In the genomic region with DNA sequence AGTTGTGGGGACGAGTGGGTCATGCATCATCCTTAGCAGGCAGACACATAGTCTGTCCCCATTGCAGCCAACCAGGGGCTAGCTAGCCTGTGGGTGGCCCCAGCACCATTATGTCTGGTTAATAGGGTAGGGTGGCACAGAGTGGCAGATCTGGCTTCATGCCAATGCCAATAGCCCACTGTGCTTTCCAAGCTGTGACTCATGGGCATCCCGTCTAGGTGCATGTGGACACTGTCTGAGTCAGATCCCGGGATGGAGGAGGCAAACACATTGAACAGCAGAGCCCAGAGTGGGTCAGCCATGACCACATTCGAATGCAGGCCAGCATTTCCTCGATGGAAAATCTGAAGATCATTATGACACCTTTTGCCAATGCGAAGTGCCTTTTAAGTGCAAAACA, we compare ENCODE assay signal across 18 cellular contexts. TPM values are rescaled to one million over a fixed set of nuclear protein-coding genes. Genes with fewer than 3 reads are reported as not detected.
DNase-seq lines count a peak whose midpoint lies in the region; ATAC-seq and TF ChIP-seq lines count a peak whose summit lies in the region.
"Had no signal": no experiment of that assay in that cellular context is flagged by ENCODE, and none has a peak within 500 bp of the region (broad histone marks: within the 10 kb centered on the region; RNA-seq: fewer than 3 reads in every experiment).

No MANE protein-coding gene starts in this region.

- H3K9me3 ChIP-seq in PC-3 (ENCODE audit: low read length) (no peaks in the 10 kb centered on the region), lower lobe of right lung (no peaks in the 10 kb centered on the region), transverse colon (no peaks in the 10 kb centered on the region)
- H3K9me3 ChIP-seq: gastroesophageal sphincter, prostate gland had no signal

- H3K27me3 ChIP-seq in PC-3 (ENCODE audit: low read length) (peaks cover 9% of the 10 kb centered on the region; the same call in 1 of the 2 replicates), lower lobe of right lung (ENCODE audit: low read depth) (peaks cover 48% of the 10 kb centered on the region), transverse colon (peaks cover 47% of the 10 kb centered on the region)

- TF ChIP-seq CTCF in Calu3 (IDR thresholded peaks at IDR 0.05; ENCODE audit: unreplicated experiment) (no peak), PC-3 (conservative IDR thresholded peaks at IDR 0.05; ENCODE audit: low read depth, low read length) (no peak), coronary artery (IDR thresholded peaks at IDR 0.05) (no peak), lower lobe of right lung (IDR thresholded peaks at IDR 0.05) (no peak), transverse colon (IDR thresholded peaks at IDR 0.05) (no peak)

- no peaks in the 10 kb centered on the region for H3K79me2 ChIP-seq in PC-3 (ENCODE audit: low read length)

- H3K4me2 ChIP-seq in PC-3 (ENCODE audit: low read length) = no peak overlapping the region

- H3K9ac ChIP-seq in PC-3 (ENCODE audit: low read length) = no peak overlapping the region

- H3K27ac Mint-ChIP-seq in Calu3 (ENCODE audit: unreplicated experiment) = no peak overlapping the region
- H3K27ac Mint-ChIP-seq: activated naive CD8-positive, alpha-beta T cell; CD8-positive, alpha-beta T cell had no signal

- WGBS in transverse colon (ENCODE audit: low coverage in 1 of 2), 2 donors = 60 to 77% methylated on average over 1 to 6 of the region's 6 CpGs

- no peaks in the 10 kb centered on the region for H3F3A ChIP-seq in PC-3 (ENCODE audit: low read length, unreplicated experiment)

- no peak for TF ChIP-seq EP300 in transverse colon (IDR thresholded peaks at IDR 0.05; ENCODE audit: low read depth)

- H3K27me3 Mint-ChIP-seq in Calu3 (ENCODE audit: unreplicated experiment) = peaks cover 13% of the 10 kb centered on the region

- BruUV-seq in Calu3 (replicated peaks; lab: Mats Ljungman, UMichigan) = no TSS peak
- no TSS peak for BruUV-seq in PC-3 (replicated peaks; lab: Mats Ljungman, UMichigan)

- intact Hi-C loops in Calu3 (cut with micrococcal nuclease; ENCODE audit: unreplicated experiment) (no loop called here), PC-3 (cut with micrococcal nuclease) (no loop called here), lower lobe of right lung (cut with DNase I) (no loop called here), transverse colon (cut with DNase I; ENCODE audit: low total_unique reads) (no loop called here)

- H3K9me2 ChIP-seq in PC-3 (replicated peaks; ENCODE audit: low read length) = no peaks in the 10 kb centered on the region

- TF ChIP-seq POLR2A in transverse colon (IDR thresholded peaks at IDR 0.05) = no peak

- ATAC-seq in PC-3 (peak; percentile 86), lower lobe of right lung (no peak)
- ATAC-seq: CD8-positive, alpha-beta T cell; gastroesophageal sphincter; left lobe of liver had no signal

- no peak overlapping the region for H3K4me3 Mint-ChIP-seq in Calu3 (ENCODE audit: low read depth, unreplicated experiment)
- H3K4me3 Mint-ChIP-seq: activated naive CD8-positive, alpha-beta T cell; CD8-positive, alpha-beta T cell; neural crest cell had no signal

- no peak overlapping the region for H2AFZ ChIP-seq in PC-3 (ENCODE audit: low read length)

- peak; percentile 79 for DNase-seq in Calu3
- DNase-seq in PC-3 = peak; percentile 66
- DNase-seq in coronary artery (ENCODE audit: low spot score) = no peak
- no peak for DNase-seq in lower lobe of right lung
- no peak for DNase-seq in transverse colon
- no peak for DNase-seq in effector CD4-positive, alpha-beta T cell
- no peak for DNase-seq in DMS153 (lab: John Stamatoyannopoulos, UW)
- no peak for DNase-seq in GM03348 (ENCODE audit: low spot score)
- DNase-seq: CD8-positive, alpha-beta T cell; NCI-H1417 treated with DMSO at 0.1 percent for 48 hours; NCI-H2171 treated with DMSO at 0.1 percent for 48 hours had no signal

- no peaks in the 10 kb centered on the region for H4K20me1 ChIP-seq in PC-3 (ENCODE audit: low read length)

- CTCF ChIA-PET in Calu3 (lab: Charles Lee) (interaction anchor here (0.5 kb wide), 1 partner anchor 172 kb away, joined by 3 read pairs; no protein-coding TSS in a partner anchor), PC-3 (lab: Charles Lee) (no interaction called here)

- in situ Hi-C loops in transverse colon (cut with MboI; ENCODE audit: low pct_ligation_motif_present in 1 of 4, low pct_unique_long_range_greater_than_20kb in 1 of 4, low sequenced_read_pairs in 3 of 4) = no loop called here

- H3K4me1 Mint-ChIP-seq in Calu3 (ENCODE audit: low read depth, unreplicated experiment) = peaks cover 23% of the 10 kb centered on the region

- H3K27ac ChIP-seq in PC-3 (ENCODE audit: low read length) = no peak overlapping the region
- no peak overlapping the region for H3K27ac ChIP-seq in coronary artery
- no peak overlapping the region for H3K27ac ChIP-seq in lower lobe of right lung
- H3K27ac ChIP-seq in transverse colon = no peak overlapping the region
- H3K27ac ChIP-seq: gastroesophageal sphincter, prostate gland, skin epidermis had no signal

- H3K36me3 ChIP-seq in PC-3 (ENCODE audit: low read depth, low read length) (no peaks in the 10 kb centered on the region), lower lobe of right lung (no peaks in the 10 kb centered on the region), transverse colon (no peaks in the 10 kb centered on the region)
- H3K36me3 ChIP-seq: gastroesophageal sphincter, prostate gland had no signal

- H3K4me3 ChIP-seq in PC-3 (ENCODE audit: low read length) = no peak overlapping the region
- H3K4me3 ChIP-seq in coronary artery = peak overlapping the region; percentile 36
- peak overlapping the region; percentile 16 for H3K4me3 ChIP-seq in lower lobe of right lung
- no peak overlapping the region for H3K4me3 ChIP-seq in transverse colon
- H3K4me3 ChIP-seq: gastroesophageal sphincter, prostate gland, skin epidermis had no signal

- H3K9me3 Mint-ChIP-seq in Calu3 (ENCODE audit: low read depth, unreplicated experiment) = peaks cover 4% of the 10 kb centered on the region
- H3K9me3 Mint-ChIP-seq: CD8-positive, alpha-beta T cell; neural crest cell had no signal

- no peaks in the 10 kb centered on the region for H3K36me3 Mint-ChIP-seq in Calu3 (ENCODE audit: insufficient read depth, unreplicated experiment)
- H3K36me3 Mint-ChIP-seq: activated naive CD8-positive, alpha-beta T cell; CD8-positive, alpha-beta T cell had no signal

- peaks cover 3% of the 10 kb centered on the region; the same call in 1 of the 2 replicates for H3K4me1 ChIP-seq in PC-3 (ENCODE audit: insufficient read depth, low read length)
- peaks cover 4% of the 10 kb centered on the region for H3K4me1 ChIP-seq in lower lobe of right lung
- peaks cover 0 to 18% (median 13%) of the 10 kb centered on the region in 4 donors for H3K4me1 ChIP-seq in transverse colon

- POLR2A ChIA-PET in PC-3 (lab: Charles Lee; ENCODE audit: unreplicated experiment) = no interaction called here

RNA-seq across cellular contexts. Expression of a gene that starts 2.5 kb away (rescaled TPM):
- total RNA-seq in Calu3 (2022) (not detected in 2 replicates), PC-3 (2014; rRNA removed) (not detected in 2 replicates), lower lobe of right lung (4.8 TPM), transverse colon (1 to 10 TPM in 2 of 4 donors, under 1 TPM in 2; 0.32 to 4.5 (median 2.2) TPM)
- total RNA-seq: CD8-positive, alpha-beta T cell; endothelial cell of umbilical vein; neural crest cell had no signal

Comparison
In these comparisons a context has a peak if more than half of its experiments do, and no peak if none do; other contexts are left out.
1. DNase-seq: peak in Calu3 (single experiment) and PC-3 (single experiment); none in coronary artery (single experiment), lower lobe of right lung (single experiment), transverse colon (single experiment), effector CD4-positive, alpha-beta T cell (single experiment), DMS153 (single experiment) and GM03348 (single experiment).
2. H3K4me3 ChIP-seq: peak in coronary artery (single experiment) and lower lobe of right lung (single experiment); none in PC-3 (single experiment) and transverse colon (0 of 4).